ENCODE assay signal across 8 cellular contexts in the genomic region with DNA sequence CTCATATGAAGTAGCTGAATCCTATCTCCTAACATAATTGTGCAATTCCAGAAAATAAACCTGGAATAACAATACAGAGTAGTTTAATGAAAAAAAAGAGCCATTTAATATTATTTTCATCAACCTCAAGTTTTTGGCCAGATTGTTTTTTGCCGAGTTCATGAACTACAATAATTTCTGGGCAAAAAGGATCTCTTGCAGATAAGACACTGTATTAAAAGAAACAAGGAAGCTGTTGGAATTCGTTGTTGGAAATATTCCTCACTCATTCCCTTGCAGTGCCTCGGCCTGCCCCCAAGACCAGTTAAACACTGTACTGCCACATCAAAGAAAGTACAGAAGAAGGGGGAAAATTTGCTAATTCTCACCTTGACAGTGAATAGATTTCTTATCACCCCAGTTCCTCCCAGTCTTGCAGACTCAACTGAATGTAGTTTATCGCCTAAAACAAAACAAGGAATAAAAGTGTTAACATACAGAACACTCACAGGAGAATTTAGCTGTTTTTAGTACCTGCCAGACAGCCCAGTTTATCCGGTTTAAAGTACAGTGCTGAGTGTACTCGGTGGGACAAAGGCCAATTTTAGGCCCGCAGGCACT. TPM values are rescaled to one million over a fixed set of nuclear protein-coding genes. Genes with fewer than 3 reads are reported as not detected.
DNase-seq lines count a peak whose midpoint lies in the region; ATAC-seq, FAIRE-seq and TF ChIP-seq lines count a peak whose summit lies in the region.

No MANE protein-coding gene starts in this region.

- no TSS peak for BruUV-seq in endothelial cell of umbilical vein (replicated peaks; lab: Mats Ljungman, UMichigan)

- peaks cover 19 to 35% (median 25%) of the 10 kb centered on the region in 3 donors for H3K4me1 Mint-ChIP-seq in CD8-positive, alpha-beta memory T cell

- H3K4me2 ChIP-seq in OCI-LY1 (ENCODE audit: low read length) = peak overlapping the region; percentile 75
- H3K4me2 ChIP-seq in endothelial cell of umbilical vein (ENCODE audit: insufficient read depth, low read length) = peak overlapping the region; percentile 91
- H3K4me2 ChIP-seq in osteoblast (ENCODE audit: insufficient read depth, low read length) = peak overlapping the region; percentile 91

- no peaks in the 10 kb centered on the region for H3K9me3 ChIP-seq in CD8-positive, alpha-beta memory T cell (ENCODE audit: low read length)
- no peaks in the 10 kb centered on the region for H3K9me3 ChIP-seq in OCI-LY1 (ENCODE audit: low read length)
- H3K9me3 ChIP-seq in endothelial cell of umbilical vein (replicated peaks; ENCODE audit: control insufficient read depth, insufficient read depth, low read length) = no peaks in the 10 kb centered on the region
- no peaks in the 10 kb centered on the region for H3K9me3 ChIP-seq in osteoblast (ENCODE audit: low read depth, low read length)

- no peaks in the 10 kb centered on the region for H3F3A ChIP-seq in OCI-LY1 (ENCODE audit: insufficient read depth, low read length)

- H3K27me3 Mint-ChIP-seq in CD8-positive, alpha-beta memory T cell = no peaks in the 10 kb centered on the region

- peak overlapping the region; percentile 2 to 96 (median 78) for H3K27ac Mint-ChIP-seq in CD8-positive, alpha-beta memory T cell

- intact Hi-C loops in endothelial cell of umbilical vein (cut with micrococcal nuclease) = loop anchor here (1.0 to 10.0 kb wide), 3 partner anchors 78 to 1917 kb away; partner anchors contain the start of genes FZD5 and KANSL1L

- H3K4me3 Mint-ChIP-seq in CD8-positive, alpha-beta memory T cell = peak overlapping the region; percentile 97 to 100 (median 99)

- peaks cover 9% of the 10 kb centered on the region for H3K36me3 ChIP-seq in CD8-positive, alpha-beta memory T cell (ENCODE audit: insufficient read depth, low read length)
- peaks cover 51% of the 10 kb centered on the region for H3K36me3 ChIP-seq in OCI-LY1 (ENCODE audit: insufficient read depth, low read length)
- H3K36me3 ChIP-seq in endothelial cell of umbilical vein (ENCODE audit: control insufficient read depth in 2 of 2, extremely low read depth in 1 of 2, insufficient read depth in 2 of 2, low read length in 2 of 2) = peaks cover 2 to 18% of the 10 kb centered on the region in 2 experiments
- no peaks in the 10 kb centered on the region for H3K36me3 ChIP-seq in osteoblast (ENCODE audit: insufficient read depth, low read length)

- no peaks in the 10 kb centered on the region for H3K9me1 ChIP-seq in endothelial cell of umbilical vein (replicated peaks; ENCODE audit: control insufficient read depth, extremely low read depth, insufficient read depth, low read length)

- POLR2A ChIA-PET in CD8-positive, alpha-beta memory T cell (lab: Charles Lee) = interaction anchor here (0.6 to 2.9 kb wide), 2 partner anchors 12 to 78 kb away, joined by 3 to 26 read pairs; partner anchors contain the start of gene PIKFYVE
- POLR2A ChIA-PET in endothelial cell of umbilical vein (lab: Charles Lee) = interaction anchor here (1.7 to 1.8 kb wide), 2 partner anchors 13 to 78 kb away, joined by 3 to 8 read pairs; partner anchors contain the start of gene PIKFYVE

- dilution Hi-C loops in endothelial cell of umbilical vein (cut with MboI; ENCODE audit: extremely low pct_ligation_motif_present, low sequenced_read_pairs) = no loop called here

- H2AFZ ChIP-seq in OCI-LY1 (ENCODE audit: low read length) (no peak overlapping the region), endothelial cell of umbilical vein (ENCODE audit: low read depth, low read length) (peak overlapping the region; percentile 98), osteoblast (ENCODE audit: low read length) (peak overlapping the region; percentile 92)

- CTCF ChIA-PET in CD8-positive, alpha-beta memory T cell (lab: Charles Lee) = interaction anchor here (0.7 to 6.6 kb wide), 8 partner anchors 8 to 78 kb away, joined by 3 to 89 read pairs (median 4); partner anchors contain the start of gene PIKFYVE
- CTCF ChIA-PET in endothelial cell of umbilical vein (lab: Charles Lee) = interaction anchor here (0.7 to 6.6 kb wide), 18 partner anchors 12 to 561 kb away, joined by 3 to 90 read pairs (median 5); partner anchors contain the start of gene PIKFYVE

- TF ChIP-seq CTCF in OCI-LY1 (IDR thresholded peaks at IDR 0.05; ENCODE audit: low read length) (no peak), endothelial cell of umbilical vein (IDR thresholded peaks at IDR 0.05; ENCODE audit: extremely low read depth in 1 of 2, insufficient read depth in 1 of 2, low read depth in 1 of 2, low read length in 2 of 2) (no peak), osteoblast (IDR thresholded peaks at IDR 0.05; ENCODE audit: extremely low read depth, low read depth, low read length) (no peak)

- peak overlapping the region; percentile 76 for H3K9ac ChIP-seq in OCI-LY1 (ENCODE audit: low read length)
- peak overlapping the region; percentile 40 for H3K9ac ChIP-seq in endothelial cell of umbilical vein (replicated peaks; ENCODE audit: extremely low read depth, insufficient read depth, low read length)

- H3K79me2 ChIP-seq in OCI-LY1 (ENCODE audit: insufficient read depth, low read length) (no peaks in the 10 kb centered on the region), endothelial cell of umbilical vein (ENCODE audit: control insufficient read depth, insufficient read depth, low read length) (peaks cover 6% of the 10 kb centered on the region), osteoblast (ENCODE audit: insufficient read depth, low read length) (no peaks in the 10 kb centered on the region)

- no peaks in the 10 kb centered on the region for H3K9me2 ChIP-seq in OCI-LY1 (ENCODE audit: low read depth, low read length)

- H3K27me3 ChIP-seq in CD8-positive, alpha-beta memory T cell (ENCODE audit: insufficient read depth, low read length, poor library complexity, severe bottlenecking) = no peaks in the 10 kb centered on the region
- no peaks in the 10 kb centered on the region for H3K27me3 ChIP-seq in OCI-LY1 (ENCODE audit: insufficient read depth, low read length)
- H3K27me3 ChIP-seq in endothelial cell of umbilical vein (ENCODE audit: control insufficient read depth in 2 of 2, insufficient read depth in 2 of 2, low read length in 2 of 2) = no peaks in the 10 kb centered on the region
- no peaks in the 10 kb centered on the region for H3K27me3 ChIP-seq in osteoblast (ENCODE audit: insufficient read depth, low read length)

- H4K20me1 ChIP-seq in OCI-LY1 (ENCODE audit: insufficient read depth, low read length) (no peaks in the 10 kb centered on the region), endothelial cell of umbilical vein (replicated peaks; ENCODE audit: control insufficient read depth, extremely low read depth, insufficient read depth, low read length) (no peaks in the 10 kb centered on the region), osteoblast (ENCODE audit: insufficient read depth, low read length) (no peaks in the 10 kb centered on the region)

- H3K9me3 Mint-ChIP-seq in CD8-positive, alpha-beta memory T cell = no peaks in the 10 kb centered on the region

- no peak for TF ChIP-seq POLR2A in endothelial cell of umbilical vein (IDR thresholded peaks at IDR 0.05; ENCODE audit: low read depth, low read length)

- ATAC-seq in GM18502 (IDR thresholded peaks at IDR 0.05; ENCODE audit: poor library complexity, unreplicated experiment) = no peak

- peak overlapping the region; percentile 88 for H3K4me3 ChIP-seq in CD8-positive, alpha-beta memory T cell (ENCODE audit: low read length)
- peak overlapping the region; percentile 77 for H3K4me3 ChIP-seq in OCI-LY1 (ENCODE audit: low read depth, low read length, poor library complexity, severe bottlenecking)
- H3K4me3 ChIP-seq in endothelial cell of umbilical vein (replicated peaks in 1 of 3; ENCODE audit: insufficient read depth in 1 of 3, low read depth in 1 of 3, low read length in 3 of 3) = peak overlapping the region; percentile 74 to 99 (median 99)
- H3K4me3 ChIP-seq in osteoblast (ENCODE audit: insufficient read depth, low read length) = peak overlapping the region; percentile 89

- H3K4me1 ChIP-seq in CD8-positive, alpha-beta memory T cell (ENCODE audit: insufficient read depth, low read length) = peaks cover 12% of the 10 kb centered on the region
- H3K4me1 ChIP-seq in OCI-LY1 (ENCODE audit: insufficient read depth, low read length, severe bottlenecking) = peaks cover 15% of the 10 kb centered on the region
- H3K4me1 ChIP-seq in endothelial cell of umbilical vein (ENCODE audit: control insufficient read depth, extremely low read depth, insufficient read depth, low read length) = peaks cover 28% of the 10 kb centered on the region
- peaks cover 26% of the 10 kb centered on the region for H3K4me1 ChIP-seq in osteoblast (ENCODE audit: insufficient read depth, low read length)

- no peak for FAIRE-seq in endothelial cell of umbilical vein (lab: Jason Lieb, UNC)

- H3K27ac ChIP-seq in CD8-positive, alpha-beta memory T cell (ENCODE audit: low read depth, low read length) = peak overlapping the region; percentile 64
- H3K27ac ChIP-seq in OCI-LY1 (ENCODE audit: low read depth, low read length, poor library complexity, severe bottlenecking) (peak overlapping the region; percentile 40), endothelial cell of umbilical vein (ENCODE audit: insufficient read depth, low read depth, low read length) (no peak overlapping the region), osteoblast (ENCODE audit: low read depth, low read length) (peak overlapping the region; percentile 5)

- H3K36me3 Mint-ChIP-seq in CD8-positive, alpha-beta memory T cell = peaks cover 0 to 53% (median 12%) of the 10 kb centered on the region in 3 donors

- DNase-seq in CD8-positive, alpha-beta memory T cell = no peak
- DNase-seq in endothelial cell of umbilical vein (ENCODE audit: low read depth, low spot score) = no peak
- DNase-seq in osteoblast (ENCODE audit: insufficient read length, low spot score, missing footprints) = peak; percentile 71
- DNase-seq in effector CD4-positive, alpha-beta T cell = no peak
- no peak for DNase-seq in NCI-H187 treated with DMSO at 0.1 percent for 48 hours (lab: John Stamatoyannopoulos, UW)
- no peak for DNase-seq in MV-4-11 (lab: John Stamatoyannopoulos, UW)

RNA-seq across cellular contexts. Expression of gene IDH1, which starts 1.3 kb away (rescaled TPM):
- total RNA-seq in CD8-positive, alpha-beta memory T cell = 10 to 100 TPM; 18.9 to 21.5 TPM
- 5.8 TPM for polyA plus RNA-seq in CD8-positive, alpha-beta memory T cell
- 107 and 124 TPM in 2 replicates for total RNA-seq in endothelial cell of umbilical vein
- 47.1 and 63.1 TPM in 2 replicates for polyA plus RNA-seq in endothelial cell of umbilical vein
- polyA plus RNA-seq in endothelial cell of umbilical vein (2011; cell fraction: cytosol; rRNA removed) = 68.2 and 73.1 TPM in 2 replicates
- 62.7 and 74.5 TPM in 2 replicates for polyA plus RNA-seq in endothelial cell of umbilical vein (2011; cell fraction: nucleus; rRNA removed)
- polyA plus RNA-seq in endothelial cell of umbilical vein (2012) = 71.6 and 113 TPM in 2 replicates
- polyA minus RNA-seq in endothelial cell of umbilical vein = 68.8 and 83.5 TPM in 2 replicates
- 53.1 TPM for polyA minus RNA-seq in endothelial cell of umbilical vein (2011; cell fraction: cytosol; rRNA and poly(A)+ RNA removed)
- polyA minus RNA-seq in endothelial cell of umbilical vein (2011; cell fraction: nucleus; rRNA and poly(A)+ RNA removed) = 32.4 and 43.9 TPM in 2 replicates
- 181 and 226 TPM in 2 replicates for total RNA-seq in osteoblast

RNA-seq across cellular contexts. Expression of gene PIKFYVE, which starts 12.4 kb away (rescaled TPM):
- total RNA-seq in CD8-positive, alpha-beta memory T cell = 10 to 100 TPM; 14.1 to 14.8 TPM
- 7.0 TPM for polyA plus RNA-seq in CD8-positive, alpha-beta memory T cell
- total RNA-seq in endothelial cell of umbilical vein (28.2 and 28.5 TPM in 2 replicates), osteoblast (52.7 and 57.9 TPM in 2 replicates)
- 7.2 and 9.0 TPM in 2 replicates for polyA plus RNA-seq in endothelial cell of umbilical vein
- polyA plus RNA-seq in endothelial cell of umbilical vein (2011; cell fraction: cytosol; rRNA removed) = 7.1 and 8.4 TPM in 2 replicates
- polyA plus RNA-seq in endothelial cell of umbilical vein (2011; cell fraction: nucleus; rRNA removed) = 34.7 and 40.2 TPM in 2 replicates
- 12.9 and 16.8 TPM in 2 replicates for polyA plus RNA-seq in endothelial cell of umbilical vein (2012)
- polyA minus RNA-seq in endothelial cell of umbilical vein = 45.5 and 51.5 TPM in 2 replicates
- polyA minus RNA-seq in endothelial cell of umbilical vein (2011; cell fraction: cytosol; rRNA and poly(A)+ RNA removed) = 10.7 TPM
- polyA minus RNA-seq in endothelial cell of umbilical vein (2011; cell fraction: nucleus; rRNA and poly(A)+ RNA removed) = 83.9 and 109 TPM in 2 replicates
